ENCODE assay signal across 27 cellular contexts in the genomic region with DNA sequence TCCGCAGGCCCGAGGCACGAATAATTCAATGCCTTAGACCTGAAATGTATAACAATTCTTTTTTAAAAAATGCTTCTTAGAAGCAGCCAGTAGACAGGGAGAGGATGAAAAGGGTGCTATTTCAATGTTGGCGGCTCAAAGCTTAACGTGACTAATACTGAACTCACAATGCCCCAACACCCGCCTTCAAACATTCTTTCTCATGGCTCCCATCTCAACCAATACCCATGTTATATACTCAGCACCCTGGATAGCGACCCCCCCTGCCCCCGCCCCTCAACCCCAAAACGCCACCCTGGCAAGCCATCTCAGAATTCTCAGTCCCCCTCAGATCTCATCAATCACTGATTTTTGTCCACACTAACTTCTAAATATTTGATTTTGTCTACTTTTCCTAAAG. TPM values are rescaled to one million over a fixed set of nuclear protein-coding genes. Genes with fewer than 3 reads are reported as not detected.
"Had no signal": no experiment of that assay in that cellular context is flagged by ENCODE, and none has a peak within 500 bp of the region (broad histone marks: within the 10 kb centered on the region; RNA-seq: fewer than 3 reads in every experiment).

No MANE protein-coding gene starts in this region.

- H3K27ac ChIP-seq: esophagus muscularis mucosa, stomach, suprapubic skin, tibial nerve had no signal

- H3K27me3 Mint-ChIP-seq: activated CD4-positive, alpha-beta memory T cell treated with anti-CD3 and anti-CD28 coated beads, Interleukin-2, amount 10 ng/mL, durations not matched to agents 7 days and 5 days; activated CD4-positive, alpha-beta T cell treated with anti-CD3 and anti-CD28 coated beads, Interleukin-2, amount 10 ng/mL, durations not matched to agents 24 days and 14 days; activated CD8-positive, alpha-beta memory T cell treated with anti-CD3 and anti-CD28 coated beads, Interleukin-2, amount 10 ng/mL, durations not matched to agents 7 days and 5 days; activated naive CD4-positive, alpha-beta T cell treated with anti-CD3 and anti-CD28 coated beads, Interleukin-2, amount 50 U/mL, for 24 hours; stimulated activated memory B cell treated with anti-CD40 and anti-IgM and Interleukin-4, amounts not matched to agents 10 μg/mL and 1 μg/mL and 100 μg/mL, for 72 hours had no signal

- H3K4me1 Mint-ChIP-seq: nephron had no signal

- H3K9me3 Mint-ChIP-seq: activated CD4-positive, alpha-beta memory T cell treated with anti-CD3 and anti-CD28 coated beads, Interleukin-2, amount 10 ng/mL, durations not matched to agents 7 days and 5 days; activated CD4-positive, alpha-beta T cell treated with anti-CD3 and anti-CD28 coated beads, Interleukin-2, amount 10 ng/mL, durations not matched to agents 24 days and 14 days; activated naive CD4-positive, alpha-beta T cell treated with anti-CD3 and anti-CD28 coated beads, Interleukin-2, amount 50 U/mL, for 24 hours; activated T-helper 1 cell treated with anti-CD3 and anti-CD28 coated beads, Interleukin-12 subunit alpha, Interleukin-12 subunit beta, Interleukin-2, Interleukin-4 antibody, amounts not matched to agents 30 ng/mL and 10 ng/mL and 1 ng/mL, durations not matched to agents 14 hours and 24 hours and 36 hours; nephron; stimulated activated memory B cell treated with anti-CD40 and anti-IgM and Interleukin-4, amounts not matched to agents 10 μg/mL and 1 μg/mL and 100 μg/mL, for 72 hours had no signal

- H3K4me3 ChIP-seq: esophagus muscularis mucosa, stomach, suprapubic skin, tibial nerve had no signal

- H3K4me3 Mint-ChIP-seq: activated CD4-positive, alpha-beta memory T cell treated with anti-CD3 and anti-CD28 coated beads, Interleukin-2, amount 10 ng/mL, durations not matched to agents 7 days and 5 days; activated CD4-positive, alpha-beta T cell treated with anti-CD3 and anti-CD28 coated beads, Interleukin-2, amount 10 ng/mL, durations not matched to agents 24 days and 14 days; activated CD8-positive, alpha-beta memory T cell treated with anti-CD3 and anti-CD28 coated beads, Interleukin-2, amount 10 ng/mL, durations not matched to agents 7 days and 5 days; activated naive CD4-positive, alpha-beta T cell treated with anti-CD3 and anti-CD28 coated beads, Interleukin-2, amount 50 U/mL, for 24 hours; activated T-helper 1 cell treated with anti-CD3 and anti-CD28 coated beads, Interleukin-12 subunit alpha, Interleukin-12 subunit beta, Interleukin-2, Interleukin-4 antibody, amounts not matched to agents 30 ng/mL and 10 ng/mL and 1 ng/mL, durations not matched to agents 14 hours and 24 hours and 36 hours; nephron; stimulated activated memory B cell treated with anti-CD40 and anti-IgM and Interleukin-4, amounts not matched to agents 10 μg/mL and 1 μg/mL and 100 μg/mL, for 72 hours had no signal

- ATAC-seq: activated CD8-positive, alpha-beta memory T cell treated with anti-CD3 and anti-CD28 coated beads, Interleukin-2, amount 10 ng/mL, durations not matched to agents 7 days and 5 days; sciatic nerve; stimulated activated memory B cell treated with anti-CD40 and anti-IgM and Interleukin-4, amounts not matched to agents 10 μg/mL and 1 μg/mL and 100 μg/mL, for 72 hours had no signal

- H3K36me3 ChIP-seq: esophagus muscularis mucosa, suprapubic skin, tibial nerve had no signal

- H3K27ac Mint-ChIP-seq: activated CD4-positive, alpha-beta memory T cell treated with anti-CD3 and anti-CD28 coated beads, Interleukin-2, amount 10 ng/mL, durations not matched to agents 7 days and 5 days; activated CD4-positive, alpha-beta T cell treated with anti-CD3 and anti-CD28 coated beads, Interleukin-2, amount 10 ng/mL, durations not matched to agents 24 days and 14 days; activated CD8-positive, alpha-beta memory T cell treated with anti-CD3 and anti-CD28 coated beads, Interleukin-2, amount 10 ng/mL, durations not matched to agents 7 days and 5 days; activated T-helper 1 cell treated with anti-CD3 and anti-CD28 coated beads, Interleukin-12 subunit alpha, Interleukin-12 subunit beta, Interleukin-2, Interleukin-4 antibody, amounts not matched to agents 30 ng/mL and 10 ng/mL and 1 ng/mL, durations not matched to agents 14 hours and 24 hours and 36 hours; nephron; stimulated activated memory B cell treated with anti-CD40 and anti-IgM and Interleukin-4, amounts not matched to agents 10 μg/mL and 1 μg/mL and 100 μg/mL, for 72 hours had no signal

- DNase-seq: activated CD4-positive, alpha-beta memory T cell treated with anti-CD3 and anti-CD28 coated beads, Interleukin-2, amount 10 ng/mL, durations not matched to agents 7 days and 5 days; activated CD4-positive, alpha-beta T cell treated with anti-CD3 and anti-CD28 coated beads, Interleukin-2, amount 10 ng/mL, durations not matched to agents 24 days and 14 days; activated CD8-positive, alpha-beta memory T cell treated with anti-CD3 and anti-CD28 coated beads, Interleukin-2, amount 10 ng/mL, durations not matched to agents 7 days and 5 days; activated gamma-delta T cell; anterior cingulate cortex; central memory CD4-positive, alpha-beta T cell; effector memory CD4-positive, alpha-beta T cell; hypothalamus; midbrain; occipital lobe; posterior cingulate gyrus; small intestine; stimulated activated CD4-positive, alpha-beta T cell treated with anti-CD3 and anti-CD28 coated beads, Interleukin-2, amount 100 ng/mL, for 24 hours; stomach; T-helper 9 cell had no signal

- H3K9me3 ChIP-seq: stomach, suprapubic skin had no signal

RNA-seq across cellular contexts. Expression of gene EGR4, which starts 13.5 kb away (rescaled TPM):
- total RNA-seq: activated CD4-positive, alpha-beta memory T cell treated with anti-CD3 and anti-CD28 coated beads, Interleukin-2, amount 10 ng/mL, durations not matched to agents 7 days and 5 days; dermis microvascular lymphatic vessel endothelial cell; endothelial cell of umbilical vein; frontal cortex; liver; occipital lobe; sciatic nerve; stomach; suprapubic skin; tibial nerve had no signal
